In the genomic region with DNA sequence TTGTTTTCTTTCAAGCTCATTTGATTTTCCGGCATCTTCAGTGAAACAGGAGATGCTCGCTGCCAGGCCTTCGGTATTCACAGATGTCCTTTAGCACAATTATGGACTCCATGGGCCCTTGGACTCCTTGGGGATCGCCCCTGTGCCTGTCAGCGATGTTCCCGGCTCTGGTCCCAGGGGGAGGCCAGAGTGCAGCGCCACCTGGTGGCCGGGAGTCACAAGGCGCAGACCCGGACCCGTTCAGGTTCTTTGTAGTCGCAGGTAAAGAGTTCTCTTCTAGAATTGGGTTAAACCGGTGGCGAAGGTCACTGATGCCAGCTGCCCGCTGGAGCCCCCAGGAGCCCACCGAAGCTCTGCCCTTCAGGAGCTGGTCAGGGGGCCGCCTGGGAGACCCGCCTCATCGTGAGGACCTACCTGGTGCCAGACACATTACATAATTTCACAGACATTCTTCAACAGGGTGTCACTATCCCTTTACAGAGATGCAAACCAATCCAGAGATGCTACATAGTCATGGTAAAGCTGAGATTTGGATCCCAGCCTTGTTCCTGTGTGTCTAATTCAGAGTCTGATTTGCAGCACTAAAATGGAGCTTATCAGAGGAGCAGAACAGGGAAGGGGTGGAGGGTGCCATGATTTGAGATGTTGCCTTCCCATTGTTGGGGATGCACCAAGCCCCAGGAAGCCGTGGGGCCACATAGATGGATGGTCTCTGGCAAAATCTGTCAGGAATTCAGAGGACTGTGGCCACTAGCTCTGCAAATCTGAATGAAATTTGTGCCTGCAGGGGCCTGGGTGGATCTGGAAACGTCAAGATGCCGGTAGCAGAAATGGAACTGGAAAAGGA, we compare ENCODE assay signal across 9 cellular contexts. TPM values are rescaled to one million over a fixed set of nuclear protein-coding genes. Genes with fewer than 3 reads are reported as not detected.
A peak's percentile ranks its signal among the peaks of the same experiment; 100 is the strongest.
DNase-seq lines count a peak whose midpoint lies in the region; ATAC-seq and TF ChIP-seq lines count a peak whose summit lies in the region.
"Had no signal": no experiment of that assay in that cellular context is flagged by ENCODE, and none has a peak within 500 bp of the region (broad histone marks: within the 10 kb centered on the region; RNA-seq: fewer than 3 reads in every experiment).

No MANE protein-coding gene starts in this region.

- H3K36me3 ChIP-seq in SJCRH30 = no peaks in the 10 kb centered on the region
- H3K36me3 ChIP-seq in cardiac muscle cell = no peaks in the 10 kb centered on the region
- H3K36me3 ChIP-seq in sigmoid colon = no peaks in the 10 kb centered on the region

- H3K4me3 ChIP-seq in SJCRH30 = no peak overlapping the region
- no peak overlapping the region for H3K4me3 ChIP-seq in cardiac muscle cell
- H3K4me3 ChIP-seq in sigmoid colon = no peak overlapping the region

- peak; percentile 64 for ATAC-seq in HG02678 (IDR thresholded peaks at IDR 0.05; ENCODE audit: unreplicated experiment)
- no peak for ATAC-seq in HG03457 (IDR thresholded peaks at IDR 0.05; ENCODE audit: unreplicated experiment)
- no peak for ATAC-seq in GM21367 (IDR thresholded peaks at IDR 0.05; ENCODE audit: unreplicated experiment)

- 24 to 32% methylated on average over 22 of the region's 22 CpGs for WGBS in sigmoid colon, 2 donors

- TF ChIP-seq EP300 in sigmoid colon (IDR thresholded peaks at IDR 0.05) = no peak

- no peak for TF ChIP-seq POLR2A in sigmoid colon (IDR thresholded peaks at IDR 0.05)

- H3K27me3 ChIP-seq in SJCRH30 (no peaks in the 10 kb centered on the region), cardiac muscle cell (peaks cover 20% of the 10 kb centered on the region), sigmoid colon (peaks cover 0 to 27% (median 6%) of the 10 kb centered on the region in 3 donors)

- intact Hi-C loops in sigmoid colon (cut with DNase I) = loop anchor here (5.0 kb wide), 1 partner anchor 447 kb away; no protein-coding TSS in a partner anchor

- H3K4me1 ChIP-seq in SJCRH30 (peaks cover 9% of the 10 kb centered on the region), cardiac muscle cell (ENCODE audit: low read depth) (no peaks in the 10 kb centered on the region), sigmoid colon (peaks cover 0 to 5% (median 0%) of the 10 kb centered on the region in 4 donors)

- H3K27ac ChIP-seq in SJCRH30 (no peak overlapping the region), cardiac muscle cell (no peak overlapping the region), sigmoid colon (no peak overlapping the region)

- peak; percentile 37 for DNase-seq in DMS53 (lab: John Stamatoyannopoulos, UW)
- peak; percentile 52 to 73 for DNase-seq in SJCRH30
- DNase-seq in activated naive CD4-positive, alpha-beta T cell (lab: John Stamatoyannopoulos, UW) = peak; percentile 39 to 59 (median 55)
- peak; percentile 51 to 75 for DNase-seq in cardiac muscle cell (ENCODE audit: low read depth in 1 of 2, low spot score in 1 of 2)
- peak; percentile 68 for DNase-seq in sigmoid colon

- TF ChIP-seq CTCF in cardiac muscle cell (IDR thresholded peaks at IDR 0.05; ENCODE audit: low read depth, low read length) (peak; percentile 95), sigmoid colon (IDR thresholded peaks at IDR 0.05) (peak in 3 of 4 experiments; percentile 62 to 66 (median 63))

- H3K9me3 ChIP-seq in SJCRH30 (replicated peaks) = no peaks in the 10 kb centered on the region
- no peaks in the 10 kb centered on the region for H3K9me3 ChIP-seq in cardiac muscle cell (ENCODE audit: low read depth)
- no peaks in the 10 kb centered on the region for H3K9me3 ChIP-seq in sigmoid colon

RNA-seq across cellular contexts. Expression of a gene that starts 6.0 kb away (rescaled TPM):
- total RNA-seq in SJCRH30 (2014; rRNA removed; shearing (Covaris generic)) = 0.47 and 0.68 TPM in 2 replicates
- total RNA-seq in cardiac muscle cell (3.5 and 6.8 TPM in 2 replicates), sigmoid colon (10 to 100 TPM in 1 of 4 donors, 1 to 10 TPM in 3; 6.4 to 20.8 (median 9.4) TPM)
- polyA plus RNA-seq in cardiac muscle cell (1.7 and 4.5 TPM in 2 replicates), sigmoid colon (10 to 100 TPM in 1 of 3 donors, 1 to 10 TPM in 2; 4.2 to 44.8 (median 4.4) TPM)

RNA-seq across cellular contexts. Expression of a gene that starts 21.7 kb away (rescaled TPM):
- total RNA-seq in SJCRH30 (2014; rRNA removed; shearing (Covaris generic)) = not detected in 2 replicates
- total RNA-seq in cardiac muscle cell (not detected in 2 replicates), sigmoid colon (not detected)
- polyA plus RNA-seq in cardiac muscle cell (not detected in 2 replicates), sigmoid colon (not detected)
- total RNA-seq: activated CD8-positive, alpha-beta memory T cell treated with anti-CD3 and anti-CD28 coated beads for 36 hours had no signal

RNA-seq across cellular contexts. Expression of a gene that starts 41.1 kb away (rescaled TPM):
- not detected in 2 replicates for total RNA-seq in SJCRH30 (2014; rRNA removed; shearing (Covaris generic))
- total RNA-seq in cardiac muscle cell (2.1 and 2.9 TPM in 2 replicates), sigmoid colon (under 1 TPM in 2 of 4 donors, not detected in 2; 0.28 to 0.36 TPM)
- polyA plus RNA-seq in cardiac muscle cell (2.0 and 5.6 TPM in 2 replicates), sigmoid colon (10 to 100 TPM; 10.8 to 13.9 (median 13.6) TPM)
